16 cellular contexts compared by ENCODE assay signal in the genomic region with DNA sequence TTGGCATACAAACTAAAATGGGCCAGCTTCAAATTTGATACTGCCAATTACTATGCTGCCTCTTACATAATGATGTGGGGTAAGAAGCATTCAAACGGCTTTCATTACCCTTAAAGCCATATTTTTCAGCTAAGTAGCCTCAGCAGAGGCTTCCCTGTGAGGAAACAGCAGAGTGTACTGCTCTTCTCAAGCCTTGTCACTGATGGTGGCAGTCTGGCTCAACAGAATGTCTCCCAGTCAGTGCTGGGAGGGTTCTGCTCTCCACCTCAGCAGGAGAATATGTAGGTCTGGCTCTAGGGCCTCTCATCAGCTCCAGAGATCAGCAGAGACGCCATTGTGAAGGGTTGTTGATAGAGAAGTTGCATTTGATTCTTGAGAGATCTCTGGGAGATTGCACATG. TPM values are rescaled to one million over a fixed set of nuclear protein-coding genes. Genes with fewer than 3 reads are reported as not detected.
DNase-seq lines count a peak whose midpoint lies in the region; ATAC-seq, FAIRE-seq and TF ChIP-seq lines count a peak whose summit lies in the region.
"Had no signal": no experiment of that assay in that cellular context is flagged by ENCODE, and none has a peak within 500 bp of the region (broad histone marks: within the 10 kb centered on the region; RNA-seq: fewer than 3 reads in every experiment).

No MANE protein-coding gene starts in this region.

- CTCF ChIA-PET in PC-3 (lab: Charles Lee) (no interaction called here), K562 (lab: Yijun Ruan, JAX; ENCODE audit: low intra/inter-chr PET ratio) (no interaction called here), HepG2 (lab: Yijun Ruan, JAX; ENCODE audit: low intra/inter-chr PET ratio, low total read pairs) (no interaction called here)

- H3F3A ChIP-seq in PC-3 (ENCODE audit: low read length, unreplicated experiment): no peaks in the 10 kb centered on the region

- 0% methylated on average over 2 of the region's 2 CpGs for WGBS in K562 (ENCODE audit: insufficient coverage, low coverage, missing lambda C conversion rate)
- 0% methylated on average over 1 of the region's 2 CpGs for WGBS in HepG2 (ENCODE audit: low lambda C conversion rate)

- H3K4me3 ChIP-seq in PC-3 (ENCODE audit: low read length): no peak overlapping the region
- no peak overlapping the region for H3K4me3 ChIP-seq in K562
- H3K4me3 ChIP-seq in HepG2 (replicated peaks in 1 of 3; ENCODE audit: insufficient read depth in 1 of 3, low read depth in 2 of 3, low read length in 3 of 3): no peak overlapping the region
- no peak overlapping the region for H3K4me3 ChIP-seq in SJCRH30
- H3K4me3 ChIP-seq: GM23338 had no signal

- no peak for FAIRE-seq in K562 (lab: Jason Lieb, UNC)
- FAIRE-seq in HepG2 (lab: Jason Lieb, UNC): no peak
- no peak for FAIRE-seq in GM12891 (lab: Jason Lieb, UNC)
- FAIRE-seq: G401.6, GM19239 had no signal

- TF ChIP-seq EP300 in K562 (IDR thresholded peaks at IDR 0.05; ENCODE audit: low read length): no peak
- TF ChIP-seq EP300 in HepG2 (IDR thresholded peaks at IDR 0.05; ENCODE audit: low read depth in 2 of 2, low read length in 2 of 2): no peak
- no peak for TF ChIP-seq EP300 in HepG2 (CRISPR knock-in tag; IDR thresholded peaks at IDR 0.05; ENCODE audit: borderline replicate concordance)

- TF ChIP-seq POLR2A in K562 (conservative IDR thresholded peaks at IDR 0.05): no peak
- no peak for TF ChIP-seq POLR2A in HepG2 (IDR thresholded peaks at IDR 0.05; ENCODE audit: insufficient read depth in 1 of 2, low read depth in 2 of 2, low read length in 2 of 2)
- TF ChIP-seq POLR2A in GM12891 (IDR thresholded peaks at IDR 0.05; ENCODE audit: low read depth, low read length): no peak

- intact Hi-C loops in PC-3 (cut with micrococcal nuclease): no loop called here
- intact Hi-C loops in K562 (cut with micrococcal nuclease): no loop called here
- intact Hi-C loops in HepG2 (cut with micrococcal nuclease; ENCODE audit: unreplicated experiment): loop anchor here (1.0 kb wide), 1 partner anchor 57 kb away; no protein-coding TSS in a partner anchor

- in situ Hi-C loops in K562 (cut with MboI) (no loop called here), HepG2 (cut with HindIII; ENCODE audit: extremely low pct_ligation_motif_present, low pct_unique_long_range_greater_than_20kb) (no loop called here)

- no peaks in the 10 kb centered on the region for H3K9me3 ChIP-seq in PC-3 (ENCODE audit: low read length)
- H3K9me3 ChIP-seq in K562 (replicated peaks; ENCODE audit: control insufficient read depth, insufficient read depth, low read depth, low read length): no peaks in the 10 kb centered on the region
- H3K9me3 ChIP-seq in HepG2 (ENCODE audit: low read length): no peaks in the 10 kb centered on the region
- no peaks in the 10 kb centered on the region for H3K9me3 ChIP-seq in SJCRH30 (replicated peaks)

- ATAC-seq in PC-3 (no peak; the same call in 1 of the 2 replicates), K562 (no peak), HepG2 (peak; percentile 54; the same call in 2 of the 3 replicates), HG02981 (IDR thresholded peaks at IDR 0.05; ENCODE audit: unreplicated experiment) (no peak)
- ATAC-seq: GM23338, HCT116 had no signal

- H3K27me3 ChIP-seq in PC-3 (ENCODE audit: low read length) (no peaks in the 10 kb centered on the region), K562 (ENCODE audit: control insufficient read depth in 2 of 2, insufficient read depth in 2 of 2, low read length in 2 of 2) (no peaks in the 10 kb centered on the region), HepG2 (ENCODE audit: control insufficient read depth in 1 of 2, insufficient read depth in 2 of 2, low read length in 2 of 2) (no peaks in the 10 kb centered on the region), SJCRH30 (no peaks in the 10 kb centered on the region)

- H3K27ac ChIP-seq in PC-3 (ENCODE audit: low read length): no peak overlapping the region
- H3K27ac ChIP-seq in K562 (ENCODE audit: extremely low read depth, low read depth, low read length): no peak overlapping the region
- H3K27ac ChIP-seq in HepG2 (ENCODE audit: extremely low read length, insufficient read depth, low read length): peak overlapping the region; percentile 48
- H3K27ac ChIP-seq in SJCRH30: no peak overlapping the region

- H2AFZ ChIP-seq in PC-3 (ENCODE audit: low read length) (no peak overlapping the region), K562 (ENCODE audit: low read depth, low read length) (peak overlapping the region; percentile 39; the same call in 1 of the 2 replicates), HepG2 (ENCODE audit: low read length) (no peak overlapping the region)
- H2AFZ ChIP-seq: GM23338 had no signal

- H3K9ac ChIP-seq in PC-3 (ENCODE audit: low read length): no peak overlapping the region
- H3K9ac ChIP-seq in K562 (ENCODE audit: insufficient read depth in 1 of 2, low read depth in 2 of 2, low read length in 2 of 2): no peak overlapping the region
- no peak overlapping the region for H3K9ac ChIP-seq in HepG2 (ENCODE audit: insufficient read depth, low read depth, low read length)

- POLR2A ChIA-PET in PC-3 (lab: Charles Lee; ENCODE audit: unreplicated experiment): no interaction called here
- POLR2A ChIA-PET in K562 (lab: Yijun Ruan, JAX): no interaction called here
- POLR2A ChIA-PET in HepG2 (lab: Yijun Ruan, JAX): interaction anchor here (1.0 to 1.6 kb wide), 4 partner anchors 28 to 57 kb away, joined by 3 to 5 read pairs (median 4); no protein-coding TSS in a partner anchor

- peak overlapping the region; percentile 31 for H3K4me2 ChIP-seq in PC-3 (ENCODE audit: low read length)
- H3K4me2 ChIP-seq in K562 (ENCODE audit: insufficient read depth, low read length): no peak overlapping the region
- 0 out of 2 replicates have a peak overlapping the region, but pooled peaks have one; percentile 49 for H3K4me2 ChIP-seq in HepG2 (ENCODE audit: low read depth, low read length)
- H3K4me2 ChIP-seq: GM23338 had no signal

- TF ChIP-seq RAD21 in K562 (CRISPR knock-in tag; conservative IDR thresholded peaks at IDR 0.05 in 1 of 2, IDR thresholded peaks at IDR 0.05 in 1 of 2) (no peak), HepG2 (CRISPR knock-in tag; IDR thresholded peaks at IDR 0.05) (no peak)

- H3K36me3 ChIP-seq in PC-3 (ENCODE audit: low read depth, low read length): no peaks in the 10 kb centered on the region
- no peaks in the 10 kb centered on the region for H3K36me3 ChIP-seq in K562 (ENCODE audit: control insufficient read depth, insufficient read depth, low read length)
- no peaks in the 10 kb centered on the region for H3K36me3 ChIP-seq in HepG2 (replicated peaks in 1 of 2; ENCODE audit: control insufficient read depth in 1 of 2, insufficient read depth in 2 of 2, low read length in 2 of 2)
- no peaks in the 10 kb centered on the region for H3K36me3 ChIP-seq in SJCRH30

- H4K20me1 ChIP-seq in PC-3 (ENCODE audit: low read length) (no peaks in the 10 kb centered on the region), K562 (replicated peaks; ENCODE audit: control insufficient read depth, insufficient read depth, low read length) (no peaks in the 10 kb centered on the region), HepG2 (ENCODE audit: insufficient read depth, low read length) (no peaks in the 10 kb centered on the region)

- H3K9me1 ChIP-seq in K562 (ENCODE audit: control insufficient read depth, insufficient read depth, low read length): no peaks in the 10 kb centered on the region

- no peaks in the 10 kb centered on the region for H3K79me2 ChIP-seq in PC-3 (ENCODE audit: low read length)
- H3K79me2 ChIP-seq in K562 (ENCODE audit: control insufficient read depth, insufficient read depth, low read length): no peaks in the 10 kb centered on the region
- H3K79me2 ChIP-seq in HepG2 (ENCODE audit: insufficient read depth, low read length): no peaks in the 10 kb centered on the region

- DNase-seq in PC-3 (no peak), K562 (ENCODE audit: extremely low read depth in 1 of 4, low spot score in 3 of 4) (no peak), HepG2 (ENCODE audit: low spot score) (peak; percentile 4), SJCRH30 (no peak), GM12891 (ENCODE audit: insufficient read length, low spot score) (no peak), hypothalamus (lab: John Stamatoyannopoulos, UW) (no peak)
- DNase-seq: C1 segment of cervical spinal cord; CD4-positive, alpha-beta memory T cell; COR-L47; DND-41; H9 had no signal

- H3K4me1 ChIP-seq in PC-3 (ENCODE audit: insufficient read depth, low read length): peaks cover 14% of the 10 kb centered on the region
- H3K4me1 ChIP-seq in K562 (replicated peaks in 1 of 2; ENCODE audit: control insufficient read depth in 2 of 2, insufficient read depth in 2 of 2, low read length in 2 of 2): no peaks in the 10 kb centered on the region
- peaks cover 37% of the 10 kb centered on the region for H3K4me1 ChIP-seq in HepG2 (ENCODE audit: insufficient read depth, low read length)
- no peaks in the 10 kb centered on the region for H3K4me1 ChIP-seq in SJCRH30

- H3K9me2 ChIP-seq in PC-3 (replicated peaks; ENCODE audit: low read length): no peaks in the 10 kb centered on the region

- TF ChIP-seq CTCF in PC-3 (conservative IDR thresholded peaks at IDR 0.05; ENCODE audit: low read depth, low read length) (no peak), K562 (IDR thresholded peaks at IDR 0.05 in 2 of 3, conservative IDR thresholded peaks at IDR 0.05 in 1 of 3; ENCODE audit: insufficient read depth in 2 of 3, low read depth in 1 of 3, low read length in 3 of 3) (no peak), HepG2 (CRISPR knock-in tag; IDR thresholded peaks at IDR 0.05) (no peak)

- BruUV-seq in PC-3 (replicated peaks; lab: Mats Ljungman, UMichigan): no TSS peak
- no TSS peak for BruUV-seq in K562 (replicated peaks; lab: Mats Ljungman, UMichigan)
- BruUV-seq in HepG2 (replicated peaks; lab: Mats Ljungman, UMichigan): no TSS peak

RNA-seq across cellular contexts. Expression of a gene that starts 44.6 kb away (rescaled TPM):
- 4.4 and 9.7 TPM in 2 replicates for total RNA-seq in PC-3 (2014; rRNA removed)
- not detected in 2 replicates for total RNA-seq in K562 (2011; cell fraction: chromatin; rRNA removed; ENCODE audit: low replicate concordance)
- not detected in 2 replicates for total RNA-seq in K562 (2011; cell fraction: nucleolus; rRNA removed)
- total RNA-seq in K562 (2011; cell fraction: nucleoplasm; rRNA removed): not detected in 2 replicates
- total RNA-seq in K562 (2014; rRNA removed): under 0.01 and 0.08 TPM in 2 replicates
- 0.25 and 0.41 TPM in 2 replicates for total RNA-seq in K562 (2014; rRNA removed; fragmentation: Illumina TruSeq; extraction: Trizol)
- total RNA-seq in K562 (2015; rRNA removed; fragmentation: Illumina TruSeq; extraction: Trizol): 0.25 and 0.26 TPM in 2 replicates
- total RNA-seq in K562 (2021): 0.24 and 0.63 TPM in 2 replicates
- 0.13 and 0.26 TPM in 2 replicates for polyA plus RNA-seq in K562 (2011; rRNA removed)
- polyA plus RNA-seq in K562 (2011; cell fraction: cytosol; rRNA removed): 0.21 TPM in 1 of 2 replicates, not detected in the other
- 0.04 and 0.18 TPM in 2 replicates for polyA plus RNA-seq in K562 (2011; cell fraction: nucleus; rRNA removed)
- 0.23 and 0.97 TPM in 2 replicates for polyA plus RNA-seq in K562 (2012)
- polyA plus RNA-seq in K562 (2014; fragmentation: Illumina TruSeq; extraction: Trizol): 0.16 and 0.29 TPM in 2 replicates
- under 1 TPM; 0.01 to 0.24 TPM for polyA plus RNA-seq in K562 (2014; fragmentation: Nextera tagmentation; extraction: Ambion mirVana)
- polyA plus RNA-seq in K562 (2014; rRNA removed): 0.03 and 0.05 TPM in 2 replicates
- 0.28 and 0.48 TPM in 2 replicates for polyA minus RNA-seq in K562 (2011; rRNA and poly(A)+ RNA removed)
- polyA minus RNA-seq in K562 (2011; cell fraction: cytosol; rRNA and poly(A)+ RNA removed): 4.2 and 5.1 TPM in 2 replicates
- polyA minus RNA-seq in K562 (2011; cell fraction: nucleus; rRNA and poly(A)+ RNA removed): 0.22 and 0.40 TPM in 2 replicates
- total RNA-seq in HepG2 (2016; rRNA removed; fragmentation: Illumina TruSeq; extraction: Trizol): 155 and 367 TPM in 2 replicates
- 13.3 and 14.6 TPM in 2 replicates for total RNA-seq in HepG2 (2016; cell fraction: cytosol; rRNA removed; fragmentation: Illumina TruSeq; extraction: Trizol; ENCODE audit: low read depth)
- total RNA-seq in HepG2 (2016; cell fraction: insoluble cytoplasmic fraction; rRNA removed; fragmentation: Illumina TruSeq; extraction: Trizol): 151 and 343 TPM in 2 replicates
- 51.3 and 60.6 TPM in 2 replicates for total RNA-seq in HepG2 (2016; cell fraction: membrane; rRNA removed; fragmentation: Illumina TruSeq; extraction: Trizol)
- total RNA-seq in HepG2 (2016; cell fraction: nucleus; rRNA removed; fragmentation: Illumina TruSeq; extraction: Trizol): 147 and 156 TPM in 2 replicates
- polyA plus RNA-seq in HepG2 (2011; rRNA removed): 184 and 257 TPM in 2 replicates
- polyA plus RNA-seq in HepG2 (2011; cell fraction: cytosol; rRNA removed): 176 and 180 TPM in 2 replicates
- polyA plus RNA-seq in HepG2 (2011; cell fraction: nucleus; rRNA removed): 79.2 and 90.5 TPM in 2 replicates
- polyA plus RNA-seq in HepG2 (2012): 89.3 and 124 TPM in 2 replicates
- 13.4 and 13.7 TPM in 2 replicates for polyA plus RNA-seq in HepG2 (2016; cell fraction: cytosol; fragmentation: Illumina TruSeq; extraction: Trizol; ENCODE audit: low read depth)
- 152 and 158 TPM in 2 replicates for polyA plus RNA-seq in HepG2 (2016; cell fraction: insoluble cytoplasmic fraction; fragmentation: Illumina TruSeq; extraction: Trizol; ENCODE audit: low read depth)
- 28.6 and 30.8 TPM in 2 replicates for polyA plus RNA-seq in HepG2 (2016; cell fraction: membrane; fragmentation: Illumina TruSeq; extraction: Trizol; ENCODE audit: low read depth)
- polyA plus RNA-seq in HepG2 (2016; cell fraction: nucleus; fragmentation: Illumina TruSeq; extraction: Trizol; ENCODE audit: insufficient read depth, low read depth): 118 and 129 TPM in 2 replicates
- polyA minus RNA-seq in HepG2 (2011; rRNA and poly(A)+ RNA removed; ENCODE audit: low replicate concordance): 456 and 893 TPM in 2 replicates
- 213 and 216 TPM in 2 replicates for polyA minus RNA-seq in HepG2 (2011; cell fraction: cytosol; rRNA and poly(A)+ RNA removed)
- polyA minus RNA-seq in HepG2 (2011; cell fraction: nucleus; rRNA and poly(A)+ RNA removed): 149 and 164 TPM in 2 replicates
- total RNA-seq in SJCRH30 (2014; rRNA removed; shearing (Covaris generic)): 23.8 and 29.9 TPM in 2 replicates
- polyA plus RNA-seq in GM12891 (2012; ENCODE audit: low read depth, missing spikeins): 4.9 TPM
